ENCODE assay signal across 20 cellular contexts in genomic region chr15:41474941-41475340, GRCh38. TPM values are rescaled to one million over a fixed set of nuclear protein-coding genes. Genes with fewer than 3 reads are reported as not detected.
"Had no signal": no experiment of that assay in that cellular context is flagged by ENCODE, and none has a peak within 500 bp of the region (broad histone marks: within the 10 kb centered on the region; RNA-seq: fewer than 3 reads in every experiment).

No MANE protein-coding gene starts in this region.

- ATAC-seq: naive thymus-derived CD8-positive, alpha-beta T cell; psoas muscle; right cardiac atrium; stimulated activated naive CD8-positive, alpha-beta T cell treated with anti-CD3 and anti-CD28 coated beads, Interleukin-15, amount 100 ng/mL, for 72 hours had no signal

- H3K27me3 ChIP-seq: ascending aorta, ovary, upper lobe of left lung had no signal

- H3K27ac Mint-ChIP-seq: naive thymus-derived CD8-positive, alpha-beta T cell; T-helper 1 cell treated with Interleukin-12 subunit alpha and Interleukin-12 subunit beta and Interleukin-4 antibody, amounts not matched to agents 30 μg/mL and 1 μg/mL, for 36 hours had no signal

- H3K27me3 Mint-ChIP-seq: effector memory CD8-positive, alpha-beta T cell; naive thymus-derived CD8-positive, alpha-beta T cell; stimulated activated naive CD8-positive, alpha-beta T cell treated with anti-CD3 and anti-CD28 coated beads, Interleukin-15, amount 100 ng/mL, for 72 hours had no signal

- H3K4me1 ChIP-seq: ascending aorta, psoas muscle, upper lobe of left lung had no signal

- H3K27ac ChIP-seq: ascending aorta, ovary, psoas muscle, skin epidermis, upper lobe of left lung had no signal

- H3K9me3 ChIP-seq: ascending aorta, ovary, psoas muscle, upper lobe of left lung had no signal

- H3K9me3 Mint-ChIP-seq: effector memory CD8-positive, alpha-beta T cell; naive thymus-derived CD8-positive, alpha-beta T cell; stimulated activated naive CD8-positive, alpha-beta T cell treated with anti-CD3 and anti-CD28 coated beads, Interleukin-15, amount 100 ng/mL, for 72 hours; T-helper 1 cell treated with Interleukin-12 subunit alpha and Interleukin-12 subunit beta and Interleukin-4 antibody, amounts not matched to agents 30 μg/mL and 1 μg/mL, for 36 hours had no signal

- H3K4me3 Mint-ChIP-seq: effector memory CD8-positive, alpha-beta T cell; naive thymus-derived CD8-positive, alpha-beta T cell; stimulated activated naive CD8-positive, alpha-beta T cell treated with anti-CD3 and anti-CD28 coated beads, Interleukin-15, amount 100 ng/mL, for 72 hours; T-helper 1 cell treated with Interleukin-12 subunit alpha and Interleukin-12 subunit beta and Interleukin-4 antibody, amounts not matched to agents 30 μg/mL and 1 μg/mL, for 36 hours had no signal

- H3K4me3 ChIP-seq: ascending aorta, lung, ovary, psoas muscle, skin epidermis, upper lobe of left lung had no signal

- H3K36me3 ChIP-seq: ovary had no signal

- DNase-seq: activated CD4-positive, CD25-positive, alpha-beta regulatory T cell treated with anti-CD3 and anti-CD28 coated beads, Interleukin-2, amount 50 U/mL, for 72 hours; activated CD8-positive, alpha-beta memory T cell treated with anti-CD3 and anti-CD28 coated beads for 24 hours; activated CD8-positive, alpha-beta memory T cell treated with anti-CD3 and anti-CD28 coated beads, Interleukin-2, amount 50 U/mL, for 48 hours; activated effector memory CD4-positive, alpha-beta T cell treated with Interleukin-2 at 50 U/mL for 16 hours; activated naive CD4-positive, alpha-beta T cell treated with anti-CD3 and anti-CD28 coated beads, Interleukin-2, amount 50 U/mL, for 16 hours; activated T-cell treated with anti-CD3 and anti-CD28 coated beads, Interleukin-2, amount 50 U/mL, for 48 hours; dermis blood vessel endothelial cell; effector memory CD8-positive, alpha-beta T cell; naive thymus-derived CD8-positive, alpha-beta T cell; ovary; psoas muscle; right cardiac atrium; stimulated activated CD4-positive, alpha-beta T cell treated with anti-CD3 and anti-CD28 coated beads, Interleukin-15, amount 100 ng/mL, for 24 hours; stimulated activated CD4-positive, alpha-beta T cell treated with anti-CD3 and anti-CD28 coated beads, Interleukin-2, amount 100 ng/mL, for 48 hours; stimulated activated naive CD8-positive, alpha-beta T cell treated with anti-CD3 and anti-CD28 coated beads, Interleukin-15, amount 100 ng/mL, for 72 hours; upper lobe of left lung had no signal

RNA-seq across cellular contexts. Expression of gene ITPKA, which starts 18.7 kb away (rescaled TPM):
- total RNA-seq: ascending aorta; naive thymus-derived CD8-positive, alpha-beta T cell had no signal

RNA-seq across cellular contexts. Expression of gene LTK, which starts 38.7 kb away (rescaled TPM):
- total RNA-seq: ascending aorta, dermis blood vessel endothelial cell had no signal
